ENCODE assay signal across 11 cellular contexts in genomic region chr5:154118832-154119442, GRCh38.
DNase-seq lines count a peak whose midpoint lies in the region; ATAC-seq and TF ChIP-seq lines count a peak whose summit lies in the region.
"Had no signal": no experiment of that assay in that cellular context is flagged by ENCODE, and none has a peak within 500 bp of the region (broad histone marks: within the 10 kb centered on the region; RNA-seq: fewer than 3 reads in every experiment).

No MANE protein-coding gene starts in this region.

- TF ChIP-seq CTCF in left lung (IDR thresholded peaks at IDR 0.05) = no peak

- POLR2A ChIA-PET in HEK293T (lab: Yijun Ruan, JAX) = no interaction called here

- no peaks in the 10 kb centered on the region for H3K36me3 ChIP-seq in left lung

- peak; percentile 53 for DNase-seq in ELR (ENCODE audit: low read depth)
- DNase-seq in RPMI7951 (ENCODE audit: low read depth) = peak; percentile 10
- DNase-seq in left lung = no peak
- DNase-seq in MV-4-11 (lab: John Stamatoyannopoulos, UW) = no peak
- DNase-seq in HEK293T (ENCODE audit: extremely low spot score) = no peak
- DNase-seq: amniotic stem cell, left cardiac atrium had no signal

- no peaks in the 10 kb centered on the region for H3K4me1 ChIP-seq in left lung

- H3K9me3 ChIP-seq in left lung = no peaks in the 10 kb centered on the region

- CTCF ChIA-PET in HEK293T (lab: Yijun Ruan, JAX) = no interaction called here

- no peak overlapping the region for H3K4me3 ChIP-seq in left lung
- H3K4me3 ChIP-seq: SK-N-MC had no signal

- intact Hi-C loops in left lung (cut with DNase I) = no loop called here

- H3K27ac ChIP-seq in left lung = no peak overlapping the region
- H3K27ac ChIP-seq: SK-N-MC had no signal

- no peaks in the 10 kb centered on the region for H3K27me3 ChIP-seq in left lung

- ATAC-seq in HG02852 (IDR thresholded peaks at IDR 0.05; ENCODE audit: unreplicated experiment) (peak; percentile 73), left lung (peak; percentile 62), HG02642 (IDR thresholded peaks at IDR 0.05; ENCODE audit: poor library complexity, unreplicated experiment) (no peak), HG03039 (IDR thresholded peaks at IDR 0.05; ENCODE audit: unreplicated experiment) (no peak)
- ATAC-seq: left cardiac atrium had no signal

TF ChIP-seq in HEK293T, 16 proteins besides CTCF, POLR2A, EP300 and RAD21:
- no peak for TF ChIP-seq PKNOX1 (IDR thresholded peaks at IDR 0.05)
- no peak for TF ChIP-seq LEF1 (IDR thresholded peaks at IDR 0.05; ENCODE audit: borderline replicate concordance)
- no peak for TF ChIP-seq ARNT (IDR thresholded peaks at IDR 0.05)

Comparison
In these comparisons a context has a peak if more than half of its experiments do, and no peak if none do; other contexts are left out.
1. DNase-seq: peak in ELR (single experiment) and RPMI7951 (single experiment); none in left lung (0 of 2), MV-4-11 (single experiment) and HEK293T (single experiment).
2. ATAC-seq: peak in HG02852 (single experiment) and left lung (single experiment); none in HG02642 (single experiment) and HG03039 (single experiment).